ENCODE assay signal across 1 cellular context in the genomic region with DNA sequence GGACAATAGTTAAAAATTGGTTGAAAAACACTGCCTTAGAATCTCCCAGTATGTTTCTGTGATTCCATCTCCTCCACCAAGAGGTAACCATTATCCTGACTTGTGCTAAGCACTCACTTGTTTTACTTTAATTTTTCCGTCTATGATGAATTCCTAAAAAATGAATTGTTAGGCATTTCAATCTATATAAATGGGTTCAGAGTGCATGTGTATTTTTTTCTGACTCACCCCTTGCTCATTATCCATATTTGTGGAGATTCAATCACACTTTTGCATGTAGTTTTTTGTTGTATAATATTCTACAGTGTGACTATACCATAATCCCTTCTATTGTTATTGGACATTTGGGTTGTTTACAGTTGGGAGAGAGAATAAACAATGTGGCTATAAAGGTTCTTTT.
TF ChIP-seq lines count a peak whose summit lies in the region.

No MANE protein-coding gene starts in this region.

TF ChIP-seq in H1, 55 proteins besides CTCF, POLR2A, EP300 and RAD21:
- no peak for TF ChIP-seq CHD7 (IDR thresholded peaks at IDR 0.05; ENCODE audit: insufficient replicate concordance, low read length)
- TF ChIP-seq TEAD4 (IDR thresholded peaks at IDR 0.05; ENCODE audit: low read depth, low read length), result no peak
- TF ChIP-seq RXRA (IDR thresholded peaks at IDR 0.05; ENCODE audit: insufficient read depth, low read depth, low read length), result no peak
- no peak for TF ChIP-seq KDM5A (IDR thresholded peaks at IDR 0.05; ENCODE audit: low read length)
- no peak for TF ChIP-seq YY1 (IDR thresholded peaks at IDR 0.05; ENCODE audit: low read depth, low read length)
- no peak for TF ChIP-seq TAF7 (optimal IDR thresholded peaks at IDR 0.05; ENCODE audit: borderline replicate concordance, low read depth, low read length)
- no peak for TF ChIP-seq CHD2 (IDR thresholded peaks at IDR 0.05; ENCODE audit: low read length)
- TF ChIP-seq RNF2 (IDR thresholded peaks at IDR 0.05; ENCODE audit: borderline replicate concordance, low read depth, low read length, missing control alignments, poor library complexity, severe bottlenecking), result no peak
- no peak for TF ChIP-seq CEBPB (IDR thresholded peaks at IDR 0.05; ENCODE audit: low read depth, low read length)
- TF ChIP-seq, protein P1, sequence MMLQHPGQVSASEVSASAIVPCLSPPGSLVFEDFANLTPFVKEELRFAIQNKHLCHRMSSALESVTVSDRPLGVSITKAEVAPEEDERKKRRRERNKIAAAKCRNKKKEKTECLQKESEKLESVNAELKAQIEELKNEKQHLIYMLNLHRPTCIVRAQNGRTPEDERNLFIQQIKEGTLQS (IDR thresholded peaks at IDR 0.05; ENCODE audit: insufficient read depth, low read depth, low read length), result no peak
- no peak for TF ChIP-seq SAP30 (IDR thresholded peaks at IDR 0.05; ENCODE audit: insufficient read depth, insufficient replicate concordance, low read length)
- no peak for TF ChIP-seq BACH1 (IDR thresholded peaks at IDR 0.05; ENCODE audit: low read length)
- TF ChIP-seq BCL11A (IDR thresholded peaks at IDR 0.05; ENCODE audit: low read depth in 2 of 2, low read length in 2 of 2), result no peak
- no peak for TF ChIP-seq EGR1 (IDR thresholded peaks at IDR 0.05; ENCODE audit: borderline replicate concordance, low read depth, low read length)
- no peak for TF ChIP-seq SIRT6 (IDR thresholded peaks at IDR 0.05; ENCODE audit: low read length)
- TF ChIP-seq CREB1 (IDR thresholded peaks at IDR 0.05), result no peak
- TF ChIP-seq MAFK (IDR thresholded peaks at IDR 0.05; ENCODE audit: low read depth, low read length), result no peak
